17 cellular contexts compared by ENCODE assay signal in genomic region chr14:102723650-102724049, GRCh38. TPM values are rescaled to one million over a fixed set of nuclear protein-coding genes. Genes with fewer than 3 reads are reported as not detected.
DNase-seq lines count a peak whose midpoint lies in the region; ATAC-seq and TF ChIP-seq lines count a peak whose summit lies in the region.
"Had no signal": no experiment of that assay in that cellular context is flagged by ENCODE, and none has a peak within 500 bp of the region (broad histone marks: within the 10 kb centered on the region; RNA-seq: fewer than 3 reads in every experiment).

No MANE protein-coding gene starts in this region.

- no peak for ATAC-seq in HG02981 (IDR thresholded peaks at IDR 0.05; ENCODE audit: unreplicated experiment)
- no peak for ATAC-seq in Right ventricle myocardium superior (ENCODE audit: poor library complexity)
- ATAC-seq: CD8-positive, alpha-beta T cell; Right ventricle myocardium inferior had no signal

- no peak for TF ChIP-seq CTCF in dorsolateral prefrontal cortex (IDR thresholded peaks at IDR 0.05 in 54 of 56, conservative IDR thresholded peaks at IDR 0.05 in 2 of 56; ENCODE audit: low read depth in 1 of 56, partially characterized antibody in 56 of 56)

- H3K27me3 ChIP-seq in dorsolateral prefrontal cortex, result no peaks in the 10 kb centered on the region

- no peak overlapping the region for H3K4me3 ChIP-seq in dorsolateral prefrontal cortex

- peak; percentile 5 for DNase-seq in activated CD8-positive, alpha-beta memory T cell treated with anti-CD3 and anti-CD28 coated beads for 24 hours
- DNase-seq in activated CD8-positive, alpha-beta memory T cell treated with anti-CD3 and anti-CD28 coated beads, Interleukin-2, amount 50 U/mL, for 4 hours, result no peak
- peak in 3 of 10 donors; percentile 44 to 59 (median 50) for DNase-seq in dorsolateral prefrontal cortex
- DNase-seq in medulla oblongata (ENCODE audit: extremely low spot score), result peak; percentile 68
- peak; percentile 49 for DNase-seq in superior temporal gyrus (ENCODE audit: extremely low spot score)
- no peak for DNase-seq in Right ventricle myocardium superior
- DNase-seq in NCI-H2081 (lab: John Stamatoyannopoulos, UW), result no peak
- DNase-seq: ACHN; CD8-positive, alpha-beta T cell; DMS153; Kasumi-1; NCI-H1694; NCI-H446; NCI-H526 had no signal

- peak overlapping the region in 42 of 59 donors; percentile 3 to 85 (median 48) for H3K27ac ChIP-seq in dorsolateral prefrontal cortex
- H3K27ac ChIP-seq: 22Rv1 had no signal

- intact Hi-C loops in dorsolateral prefrontal cortex (cut with DNase I), result loop anchor here in 1 of 2 donors (5.0 kb wide), 1 partner anchor 49 kb away; no protein-coding TSS in a partner anchor
- intact Hi-C loops in Right ventricle myocardium superior (cut with DNase I), result no loop called here

RNA-seq across cellular contexts. Expression of gene TRAF3, which starts 53.6 kb away (rescaled TPM):
- total RNA-seq in dorsolateral prefrontal cortex (10 to 100 TPM; 30.1 to 66.2 (median 43.2) TPM), Right ventricle myocardium superior (9.8 TPM)

Comparison
In these comparisons a context has a peak if more than half of its experiments do, and no peak if none do; other contexts are left out.
1. DNase-seq: peak in activated CD8-positive, alpha-beta memory T cell treated with anti-CD3 and anti-CD28 coated beads for 24 hours (single experiment), medulla oblongata (single experiment) and superior temporal gyrus (single experiment); none in activated CD8-positive, alpha-beta memory T cell treated with anti-CD3 and anti-CD28 coated beads, Interleukin-2, amount 50 U/mL, for 4 hours (single experiment), Right ventricle myocardium superior (single experiment) and NCI-H2081 (0 of 2).